37 cellular contexts compared by ENCODE assay signal in the genomic region with DNA sequence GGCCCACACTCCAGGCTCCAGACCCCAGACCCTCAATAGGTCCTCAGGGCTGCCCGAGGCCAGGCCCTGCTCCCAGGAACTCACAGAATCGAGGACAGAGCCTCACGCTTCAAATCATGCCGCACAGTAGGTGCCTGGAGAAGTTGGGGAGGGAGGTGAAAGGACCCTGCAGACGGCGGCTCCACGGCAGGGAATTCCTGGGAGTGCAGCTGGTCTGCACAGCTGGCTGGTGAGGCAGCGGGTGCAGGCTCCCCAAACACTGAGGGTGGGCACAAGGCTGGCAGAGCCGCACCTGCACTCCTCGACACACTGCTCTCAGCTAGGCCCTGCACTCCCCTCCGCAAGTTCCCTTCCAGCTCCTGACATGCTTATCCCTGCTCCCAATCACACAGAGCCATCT. TPM values are rescaled to one million over a fixed set of nuclear protein-coding genes. Genes with fewer than 3 reads are reported as not detected.
"Had no signal": no experiment of that assay in that cellular context is flagged by ENCODE, and none has a peak within 500 bp of the region (broad histone marks: within the 10 kb centered on the region; RNA-seq: fewer than 3 reads in every experiment).

No MANE protein-coding gene starts in this region.

- ATAC-seq: activated CD8-positive, alpha-beta T cell treated with anti-CD3 and anti-CD28 coated beads for 36 hours; activated naive CD4-positive, alpha-beta T cell treated with anti-CD3 and anti-CD28 coated beads, Interleukin-2, amount 50 U/mL, for 72 hours; activated T-cell treated with anti-CD3 and anti-CD28 coated beads, Interleukin-2, amount 50 U/mL, for 4 hours; activated T-cell treated with anti-CD3 and anti-CD28 coated beads, Interleukin-2, amount 50 U/mL, for 72 hours; activated T-helper 17 cell treated with anti-CD3 and anti-CD28 coated beads, Interleukin-2, amount 50 U/mL, for 72 hours; body of pancreas had no signal

- H3K9me3 Mint-ChIP-seq: activated CD4-positive, alpha-beta T cell treated with anti-CD3 and anti-CD28 coated beads, Interleukin-2, amount 10 ng/mL, durations not matched to agents 24 days and 14 days; activated T-helper 1 cell treated with anti-CD3 and anti-CD28 coated beads, Interleukin-12 subunit alpha, Interleukin-12 subunit beta, Interleukin-2, Interleukin-4 antibody, amounts not matched to agents 30 ng/mL and 10 ng/mL and 1 ng/mL, durations not matched to agents 14 hours and 24 hours and 36 hours; activated T-helper 17 cell treated with anti-CD3 and anti-CD28 coated beads, Interleukin-2, amount 50 U/mL, for 72 hours had no signal

- H3K36me3 Mint-ChIP-seq: activated CD4-positive, alpha-beta memory T cell treated with anti-CD3 and anti-CD28 coated beads for 36 hours; activated naive CD8-positive, alpha-beta T cell treated with anti-CD3 and anti-CD28 coated beads for 36 hours had no signal

- H3K36me3 ChIP-seq: adrenal gland, brain microvascular endothelial cell, breast epithelium had no signal

- H3K27me3 ChIP-seq: adrenal gland, body of pancreas, brain microvascular endothelial cell had no signal

- H3K27ac ChIP-seq: adrenal gland, body of pancreas, brain microvascular endothelial cell, breast epithelium, VCaP had no signal

- H3K4me3 ChIP-seq: adrenal gland, body of pancreas, breast epithelium had no signal

- H3K9me3 ChIP-seq: adrenal gland, body of pancreas had no signal

- H3K27me3 Mint-ChIP-seq: activated CD4-positive, alpha-beta memory T cell treated with anti-CD3 and anti-CD28 coated beads for 36 hours; activated CD4-positive, alpha-beta T cell treated with anti-CD3 and anti-CD28 coated beads, Interleukin-2, amount 10 ng/mL, durations not matched to agents 24 days and 14 days; activated CD8-positive, alpha-beta T cell treated with anti-CD3 and anti-CD28 coated beads for 36 hours had no signal

- H3K27ac Mint-ChIP-seq: activated B cell treated with CpG ODN at 0.5 μM for 24 hours; activated CD4-positive, alpha-beta memory T cell treated with anti-CD3 and anti-CD28 coated beads for 36 hours; activated CD4-positive, alpha-beta T cell treated with anti-CD3 and anti-CD28 coated beads, Interleukin-2, amount 10 ng/mL, durations not matched to agents 24 days and 14 days; activated CD8-positive, alpha-beta T cell treated with anti-CD3 and anti-CD28 coated beads for 36 hours; activated naive CD4-positive, alpha-beta T cell treated with anti-CD3 and anti-CD28 coated beads for 36 hours; activated naive CD8-positive, alpha-beta T cell treated with anti-CD3 and anti-CD28 coated beads for 36 hours; activated T-cell treated with anti-CD3 and anti-CD28 coated beads, Interleukin-2, amount 50 U/mL, for 72 hours; activated T-helper 1 cell treated with anti-CD3 and anti-CD28 coated beads, Interleukin-12 subunit alpha, Interleukin-12 subunit beta, Interleukin-2, Interleukin-4 antibody, amounts not matched to agents 30 ng/mL and 10 ng/mL and 1 ng/mL, durations not matched to agents 14 hours and 24 hours and 36 hours; activated T-helper 17 cell treated with anti-CD3 and anti-CD28 coated beads, Interleukin-2, amount 50 U/mL, for 72 hours; T-helper 1 cell treated with Interleukin-12 subunit alpha and Interleukin-12 subunit beta and Interleukin-4 antibody, amounts not matched to agents 30 μg/mL and 1 μg/mL, for 36 hours; T-helper 2 cell treated with Interferon-gamma antibody and Interleukin-4, amounts not matched to agents 5 μg/mL and 100 μg/mL, for 36 hours had no signal

- H3K4me3 Mint-ChIP-seq: activated B cell treated with CpG ODN at 0.5 μM for 24 hours; activated CD4-positive, alpha-beta memory T cell treated with anti-CD3 and anti-CD28 coated beads for 36 hours; activated CD4-positive, alpha-beta T cell treated with anti-CD3 and anti-CD28 coated beads, Interleukin-2, amount 10 ng/mL, durations not matched to agents 24 days and 14 days; activated CD8-positive, alpha-beta T cell treated with anti-CD3 and anti-CD28 coated beads for 36 hours; activated naive CD4-positive, alpha-beta T cell treated with anti-CD3 and anti-CD28 coated beads for 36 hours; activated naive CD8-positive, alpha-beta T cell treated with anti-CD3 and anti-CD28 coated beads for 36 hours; activated T-cell treated with anti-CD3 and anti-CD28 coated beads, Interleukin-2, amount 50 U/mL, for 4 hours; activated T-cell treated with anti-CD3 and anti-CD28 coated beads, Interleukin-2, amount 50 U/mL, for 72 hours; activated T-helper 1 cell treated with anti-CD3 and anti-CD28 coated beads, Interleukin-12 subunit alpha, Interleukin-12 subunit beta, Interleukin-2, Interleukin-4 antibody, amounts not matched to agents 30 ng/mL and 10 ng/mL and 1 ng/mL, durations not matched to agents 14 hours and 24 hours and 36 hours; activated T-helper 17 cell treated with anti-CD3 and anti-CD28 coated beads, Interleukin-2, amount 50 U/mL, for 72 hours; T-helper 1 cell treated with Interleukin-12 subunit alpha and Interleukin-12 subunit beta and Interleukin-4 antibody, amounts not matched to agents 30 μg/mL and 1 μg/mL, for 36 hours; T-helper 2 cell treated with Interferon-gamma antibody and Interleukin-4, amounts not matched to agents 5 μg/mL and 100 μg/mL, for 36 hours had no signal

- H3K4me1 Mint-ChIP-seq: activated B cell treated with CpG ODN at 0.5 μM for 24 hours had no signal

- DNase-seq: activated B cell treated with CpG ODN at 0.5 μM for 24 hours; activated CD4-positive, alpha-beta memory T cell treated with anti-CD3 and anti-CD28 coated beads for 36 hours; activated CD4-positive, alpha-beta T cell treated with anti-CD3 and anti-CD28 coated beads for 4 hours; activated CD4-positive, alpha-beta T cell treated with anti-CD3 and anti-CD28 coated beads, Interleukin-2, amount 10 ng/mL, durations not matched to agents 24 days and 14 days; activated CD4-positive, alpha-beta T cell treated with anti-CD3 and anti-CD28 coated beads, Interleukin-2, amount 50 U/mL, for 1 hour; activated CD4-positive, alpha-beta T cell treated with anti-CD3 and anti-CD28 coated beads, Interleukin-2, amount 50 U/mL, for 4 hours; activated CD4-positive, CD25-positive, alpha-beta regulatory T cell treated with anti-CD3 and anti-CD28 coated beads, Interleukin-2, amount 50 U/mL, for 72 hours; activated CD8-positive, alpha-beta memory T cell treated with anti-CD3 and anti-CD28 coated beads, Interleukin-2, amount 50 U/mL, for 4 hours; activated CD8-positive, alpha-beta T cell treated with anti-CD3 and anti-CD28 coated beads for 36 hours; activated effector memory CD4-positive, alpha-beta T cell treated with anti-CD3 and anti-CD28 coated beads, Interleukin-2, amount 50 U/mL, for 16 hours; activated gamma-delta T cell treated with Interleukin-2 at 50 U/mL for 16 hours; activated naive CD4-positive, alpha-beta T cell; activated naive CD4-positive, alpha-beta T cell treated with anti-CD3 and anti-CD28 coated beads for 36 hours; activated naive CD4-positive, alpha-beta T cell treated with anti-CD3 and anti-CD28 coated beads, Interleukin-2, amount 50 U/mL, for 16 hours; activated naive CD8-positive, alpha-beta T cell treated with anti-CD3 and anti-CD28 coated beads for 36 hours; activated T-cell treated with anti-CD3 and anti-CD28 coated beads for 4 hours; activated T-cell treated with anti-CD3 and anti-CD28 coated beads, Interleukin-2, amount 50 U/mL, for 1 hour; activated T-cell treated with anti-CD3 and anti-CD28 coated beads, Interleukin-2, amount 50 U/mL, for 4 hours; activated T-cell treated with anti-CD3 and anti-CD28 coated beads, Interleukin-2, amount 50 U/mL, for 72 hours; adrenal gland; amniotic stem cell; aorta; body of pancreas; brain microvascular endothelial cell; central memory CD4-positive, alpha-beta T cell; T-helper 1 cell; T-helper 2 cell; T-helper 9 cell had no signal

- H3K4me1 ChIP-seq: adrenal gland, body of pancreas, breast epithelium had no signal

RNA-seq across cellular contexts. Expression of a gene that starts 20.2 kb away (rescaled TPM):
- total RNA-seq: activated B cell treated with CpG ODN at 0.5 μM for 24 hours; activated CD4-positive, alpha-beta memory T cell treated with anti-CD3 and anti-CD28 coated beads for 36 hours; activated CD4-positive, alpha-beta T cell treated with anti-CD3 and anti-CD28 coated beads, Interleukin-2, amount 10 ng/mL, durations not matched to agents 24 days and 14 days; activated CD8-positive, alpha-beta memory T cell treated with anti-CD3 and anti-CD28 coated beads for 36 hours; activated CD8-positive, alpha-beta T cell treated with anti-CD3 and anti-CD28 coated beads for 36 hours; activated naive CD4-positive, alpha-beta T cell treated with anti-CD3 and anti-CD28 coated beads for 36 hours; activated naive CD4-positive, alpha-beta T cell treated with anti-CD3 and anti-CD28 coated beads, Interleukin-2, amount 50 U/mL, for 72 hours; activated naive CD8-positive, alpha-beta T cell treated with anti-CD3 and anti-CD28 coated beads for 36 hours; activated T-cell treated with anti-CD3 and anti-CD28 coated beads, Interleukin-2, amount 50 U/mL, for 4 hours; activated T-cell treated with anti-CD3 and anti-CD28 coated beads, Interleukin-2, amount 50 U/mL, for 72 hours; activated T-helper 1 cell treated with anti-CD3 and anti-CD28 coated beads, Interleukin-12 subunit alpha, Interleukin-12 subunit beta, Interleukin-2, Interleukin-4 antibody, amounts not matched to agents 30 ng/mL and 10 ng/mL and 1 ng/mL, durations not matched to agents 14 hours and 24 hours and 36 hours; activated T-helper 17 cell treated with anti-CD3 and anti-CD28 coated beads, Interleukin-2, amount 50 U/mL, for 72 hours; cardiac septum had no signal
